1 cellular context compared by ENCODE assay signal in the genomic region with DNA sequence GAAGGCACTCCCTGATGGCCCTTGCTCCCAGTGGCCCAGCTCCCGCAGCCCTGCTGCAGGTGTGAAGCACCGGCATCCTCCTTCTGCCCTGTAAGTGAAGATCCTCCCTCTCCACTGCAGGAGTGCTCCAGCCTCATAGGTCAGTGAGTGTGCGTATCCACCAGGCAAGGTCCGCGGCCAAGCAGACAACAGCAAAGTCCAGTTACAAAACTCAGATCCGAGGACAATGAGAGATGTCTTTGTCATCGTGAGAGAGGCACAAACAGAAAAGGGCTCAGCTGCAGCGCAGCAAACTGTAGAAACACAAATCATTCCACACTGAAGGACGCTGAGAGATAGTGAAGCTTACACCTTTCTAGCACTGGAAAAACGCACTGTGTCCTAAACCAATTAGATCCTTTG.
A peak's percentile ranks its signal among the peaks of the same experiment; 100 is the strongest.
TF ChIP-seq lines count a peak whose summit lies in the region.

No MANE protein-coding gene starts in this region.

TF ChIP-seq in HepG2, 621 proteins besides CTCF, POLR2A, EP300 and RAD21 (continued from another document and continues in another):
- TF ChIP-seq, protein P1, sequence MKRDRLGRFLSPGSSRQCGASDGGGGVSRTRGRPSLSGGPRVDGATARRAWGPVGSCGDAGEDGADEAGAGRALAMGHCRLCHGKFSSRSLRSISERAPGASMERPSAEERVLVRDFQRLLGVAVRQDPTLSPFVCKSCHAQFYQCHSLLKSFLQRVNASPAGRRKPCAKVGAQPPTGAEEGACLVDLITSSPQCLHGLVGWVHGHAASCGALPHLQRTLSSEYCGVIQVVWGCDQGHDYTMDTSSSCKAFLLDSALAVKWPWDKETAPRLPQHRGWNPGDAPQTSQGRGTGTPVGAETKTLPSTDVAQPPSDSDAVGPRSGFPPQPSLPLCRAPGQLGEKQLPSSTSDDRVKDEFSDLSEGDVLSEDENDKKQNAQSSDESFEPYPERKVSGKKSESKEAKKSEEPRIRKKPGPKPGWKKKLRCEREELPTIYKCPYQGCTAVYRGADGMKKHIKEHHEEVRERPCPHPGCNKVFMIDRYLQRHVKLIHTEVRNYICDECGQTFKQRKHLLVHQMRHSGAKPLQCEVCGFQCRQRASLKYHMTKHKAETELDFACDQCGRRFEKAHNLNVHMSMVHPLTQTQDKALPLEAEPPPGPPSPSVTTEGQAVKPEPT (CRISPR knock-in tag; IDR thresholded peaks at IDR 0.05; ENCODE audit: low read depth), result no peak
- TF ChIP-seq ZNF83 (CRISPR knock-in tag; IDR thresholded peaks at IDR 0.05; ENCODE audit: borderline replicate concordance) (no peak), ZNF3 (CRISPR knock-in tag; IDR thresholded peaks at IDR 0.05) (no peak), SP1 (IDR thresholded peaks at IDR 0.05) (no peak), SP1 (CRISPR knock-in tag; IDR thresholded peaks at IDR 0.05) (no peak), SOX6 (IDR thresholded peaks at IDR 0.05) (no peak), SOX6 (CRISPR knock-in tag; IDR thresholded peaks at IDR 0.05) (peak; percentile 95), PHF8 (CRISPR knock-in tag; IDR thresholded peaks at IDR 0.05) (no peak), ZSCAN25 (CRISPR knock-in tag; IDR thresholded peaks at IDR 0.05) (peak; percentile 85), REPIN1 (CRISPR knock-in tag; IDR thresholded peaks at IDR 0.05; ENCODE audit: borderline replicate concordance, low read depth) (no peak), CBFB (CRISPR knock-in tag; IDR thresholded peaks at IDR 0.05) (no peak), ZNF264 (CRISPR knock-in tag; IDR thresholded peaks at IDR 0.05) (peak; percentile 99), RFX3 (CRISPR knock-in tag; IDR thresholded peaks at IDR 0.05) (no peak), RFXAP (CRISPR knock-in tag; IDR thresholded peaks at IDR 0.05; ENCODE audit: borderline replicate concordance) (no peak), ZNF543 (CRISPR knock-in tag; IDR thresholded peaks at IDR 0.05) (no peak), SNAI1 (CRISPR knock-in tag; IDR thresholded peaks at IDR 0.05; ENCODE audit: borderline replicate concordance) (no peak), STAG1 (CRISPR knock-in tag; IDR thresholded peaks at IDR 0.05) (no peak; the same call in 1 of the 2 replicates), ZNF660 (CRISPR knock-in tag; IDR thresholded peaks at IDR 0.05; ENCODE audit: borderline replicate concordance, low read depth) (no peak), ZFP62 (CRISPR knock-in tag; IDR thresholded peaks at IDR 0.05) (no peak)
- TF ChIP-seq, protein P2, sequence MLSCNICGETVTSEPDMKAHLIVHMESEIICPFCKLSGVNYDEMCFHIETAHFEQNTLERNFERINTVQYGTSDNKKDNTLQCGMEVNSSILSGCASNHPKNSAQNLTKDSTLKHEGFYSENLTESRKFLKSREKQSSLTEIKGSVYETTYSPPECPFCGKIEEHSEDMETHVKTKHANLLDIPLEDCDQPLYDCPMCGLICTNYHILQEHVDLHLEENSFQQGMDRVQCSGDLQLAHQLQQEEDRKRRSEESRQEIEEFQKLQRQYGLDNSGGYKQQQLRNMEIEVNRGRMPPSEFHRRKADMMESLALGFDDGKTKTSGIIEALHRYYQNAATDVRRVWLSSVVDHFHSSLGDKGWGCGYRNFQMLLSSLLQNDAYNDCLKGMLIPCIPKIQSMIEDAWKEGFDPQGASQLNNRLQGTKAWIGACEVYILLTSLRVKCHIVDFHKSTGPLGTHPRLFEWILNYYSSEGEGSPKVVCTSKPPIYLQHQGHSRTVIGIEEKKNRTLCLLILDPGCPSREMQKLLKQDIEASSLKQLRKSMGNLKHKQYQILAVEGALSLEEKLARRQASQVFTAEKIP (CRISPR knock-in tag; IDR thresholded peaks at IDR 0.05; ENCODE audit: borderline replicate concordance), result no peak
- TF ChIP-seq, protein P3, sequence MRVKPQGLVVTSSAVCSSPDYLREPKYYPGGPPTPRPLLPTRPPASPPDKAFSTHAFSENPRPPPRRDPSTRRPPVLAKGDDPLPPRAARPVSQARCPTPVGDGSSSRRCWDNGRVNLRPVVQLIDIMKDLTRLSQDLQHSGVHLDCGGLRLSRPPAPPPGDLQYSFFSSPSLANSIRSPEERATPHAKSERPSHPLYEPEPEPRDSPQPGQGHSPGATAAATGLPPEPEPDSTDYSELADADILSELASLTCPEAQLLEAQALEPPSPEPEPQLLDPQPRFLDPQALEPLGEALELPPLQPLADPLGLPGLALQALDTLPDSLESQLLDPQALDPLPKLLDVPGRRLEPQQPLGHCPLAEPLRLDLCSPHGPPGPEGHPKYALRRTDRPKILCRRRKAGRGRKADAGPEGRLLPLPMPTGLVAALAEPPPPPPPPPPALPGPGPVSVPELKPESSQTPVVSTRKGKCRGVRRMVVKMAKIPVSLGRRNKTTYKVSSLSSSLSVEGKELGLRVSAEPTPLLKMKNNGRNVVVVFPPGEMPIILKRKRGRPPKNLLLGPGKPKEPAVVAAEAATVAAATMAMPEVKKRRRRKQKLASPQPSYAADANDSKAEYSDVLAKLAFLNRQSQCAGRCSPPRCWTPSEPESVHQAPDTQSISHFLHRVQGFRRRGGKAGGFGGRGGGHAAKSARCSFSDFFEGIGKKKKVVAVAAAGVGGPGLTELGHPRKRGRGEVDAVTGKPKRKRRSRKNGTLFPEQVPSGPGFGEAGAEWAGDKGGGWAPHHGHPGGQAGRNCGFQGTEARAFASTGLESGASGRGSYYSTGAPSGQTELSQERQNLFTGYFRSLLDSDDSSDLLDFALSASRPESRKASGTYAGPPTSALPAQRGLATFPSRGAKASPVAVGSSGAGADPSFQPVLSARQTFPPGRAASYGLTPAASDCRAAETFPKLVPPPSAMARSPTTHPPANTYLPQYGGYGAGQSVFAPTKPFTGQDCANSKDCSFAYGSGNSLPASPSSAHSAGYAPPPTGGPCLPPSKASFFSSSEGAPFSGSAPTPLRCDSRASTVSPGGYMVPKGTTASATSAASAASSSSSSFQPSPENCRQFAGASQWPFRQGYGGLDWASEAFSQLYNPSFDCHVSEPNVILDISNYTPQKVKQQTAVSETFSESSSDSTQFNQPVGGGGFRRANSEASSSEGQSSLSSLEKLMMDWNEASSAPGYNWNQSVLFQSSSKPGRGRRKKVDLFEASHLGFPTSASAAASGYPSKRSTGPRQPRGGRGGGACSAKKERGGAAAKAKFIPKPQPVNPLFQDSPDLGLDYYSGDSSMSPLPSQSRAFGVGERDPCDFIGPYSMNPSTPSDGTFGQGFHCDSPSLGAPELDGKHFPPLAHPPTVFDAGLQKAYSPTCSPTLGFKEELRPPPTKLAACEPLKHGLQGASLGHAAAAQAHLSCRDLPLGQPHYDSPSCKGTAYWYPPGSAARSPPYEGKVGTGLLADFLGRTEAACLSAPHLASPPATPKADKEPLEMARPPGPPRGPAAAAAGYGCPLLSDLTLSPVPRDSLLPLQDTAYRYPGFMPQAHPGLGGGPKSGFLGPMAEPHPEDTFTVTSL (CRISPR knock-in tag; IDR thresholded peaks at IDR 0.05; ENCODE audit: borderline replicate concordance), result no peak; the same call in 1 of the 2 replicates
- TF ChIP-seq, protein P4, sequence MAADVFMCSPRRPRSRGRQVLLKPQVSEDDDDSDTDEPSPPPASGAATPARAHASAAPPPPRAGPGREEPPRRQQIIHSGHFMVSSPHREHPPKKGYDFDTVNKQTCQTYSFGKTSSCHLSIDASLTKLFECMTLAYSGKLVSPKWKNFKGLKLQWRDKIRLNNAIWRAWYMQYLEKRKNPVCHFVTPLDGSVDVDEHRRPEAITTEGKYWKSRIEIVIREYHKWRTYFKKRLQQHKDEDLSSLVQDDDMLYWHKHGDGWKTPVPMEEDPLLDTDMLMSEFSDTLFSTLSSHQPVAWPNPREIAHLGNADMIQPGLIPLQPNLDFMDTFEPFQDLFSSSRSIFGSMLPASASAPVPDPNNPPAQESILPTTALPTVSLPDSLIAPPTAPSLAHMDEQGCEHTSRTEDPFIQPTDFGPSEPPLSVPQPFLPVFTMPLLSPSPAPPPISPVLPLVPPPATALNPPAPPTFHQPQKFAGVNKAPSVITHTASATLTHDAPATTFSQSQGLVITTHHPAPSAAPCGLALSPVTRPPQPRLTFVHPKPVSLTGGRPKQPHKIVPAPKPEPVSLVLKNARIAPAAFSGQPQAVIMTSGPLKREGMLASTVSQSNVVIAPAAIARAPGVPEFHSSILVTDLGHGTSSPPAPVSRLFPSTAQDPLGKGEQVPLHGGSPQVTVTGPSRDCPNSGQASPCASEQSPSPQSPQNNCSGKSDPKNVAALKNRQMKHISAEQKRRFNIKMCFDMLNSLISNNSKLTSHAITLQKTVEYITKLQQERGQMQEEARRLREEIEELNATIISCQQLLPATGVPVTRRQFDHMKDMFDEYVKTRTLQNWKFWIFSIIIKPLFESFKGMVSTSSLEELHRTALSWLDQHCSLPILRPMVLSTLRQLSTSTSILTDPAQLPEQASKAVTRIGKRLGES (CRISPR knock-in tag; IDR thresholded peaks at IDR 0.05; ENCODE audit: borderline replicate concordance), result no peak
- TF ChIP-seq, protein P5, sequence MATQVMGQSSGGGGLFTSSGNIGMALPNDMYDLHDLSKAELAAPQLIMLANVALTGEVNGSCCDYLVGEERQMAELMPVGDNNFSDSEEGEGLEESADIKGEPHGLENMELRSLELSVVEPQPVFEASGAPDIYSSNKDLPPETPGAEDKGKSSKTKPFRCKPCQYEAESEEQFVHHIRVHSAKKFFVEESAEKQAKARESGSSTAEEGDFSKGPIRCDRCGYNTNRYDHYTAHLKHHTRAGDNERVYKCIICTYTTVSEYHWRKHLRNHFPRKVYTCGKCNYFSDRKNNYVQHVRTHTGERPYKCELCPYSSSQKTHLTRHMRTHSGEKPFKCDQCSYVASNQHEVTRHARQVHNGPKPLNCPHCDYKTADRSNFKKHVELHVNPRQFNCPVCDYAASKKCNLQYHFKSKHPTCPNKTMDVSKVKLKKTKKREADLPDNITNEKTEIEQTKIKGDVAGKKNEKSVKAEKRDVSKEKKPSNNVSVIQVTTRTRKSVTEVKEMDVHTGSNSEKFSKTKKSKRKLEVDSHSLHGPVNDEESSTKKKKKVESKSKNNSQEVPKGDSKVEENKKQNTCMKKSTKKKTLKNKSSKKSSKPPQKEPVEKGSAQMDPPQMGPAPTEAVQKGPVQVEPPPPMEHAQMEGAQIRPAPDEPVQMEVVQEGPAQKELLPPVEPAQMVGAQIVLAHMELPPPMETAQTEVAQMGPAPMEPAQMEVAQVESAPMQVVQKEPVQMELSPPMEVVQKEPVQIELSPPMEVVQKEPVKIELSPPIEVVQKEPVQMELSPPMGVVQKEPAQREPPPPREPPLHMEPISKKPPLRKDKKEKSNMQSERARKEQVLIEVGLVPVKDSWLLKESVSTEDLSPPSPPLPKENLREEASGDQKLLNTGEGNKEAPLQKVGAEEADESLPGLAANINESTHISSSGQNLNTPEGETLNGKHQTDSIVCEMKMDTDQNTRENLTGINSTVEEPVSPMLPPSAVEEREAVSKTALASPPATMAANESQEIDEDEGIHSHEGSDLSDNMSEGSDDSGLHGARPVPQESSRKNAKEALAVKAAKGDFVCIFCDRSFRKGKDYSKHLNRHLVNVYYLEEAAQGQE (IDR thresholded peaks at IDR 0.05; ENCODE audit: borderline replicate concordance in 1 of 2, low read depth in 1 of 2, low read length in 2 of 2), result no peak
- TF ChIP-seq, protein P6, sequence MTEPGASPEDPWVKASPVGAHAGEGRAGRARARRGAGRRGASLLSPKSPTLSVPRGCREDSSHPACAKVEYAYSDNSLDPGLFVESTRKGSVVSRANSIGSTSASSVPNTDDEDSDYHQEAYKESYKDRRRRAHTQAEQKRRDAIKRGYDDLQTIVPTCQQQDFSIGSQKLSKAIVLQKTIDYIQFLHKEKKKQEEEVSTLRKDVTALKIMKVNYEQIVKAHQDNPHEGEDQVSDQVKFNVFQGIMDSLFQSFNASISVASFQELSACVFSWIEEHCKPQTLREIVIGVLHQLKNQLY (CRISPR knock-in tag; IDR thresholded peaks at IDR 0.05), result no peak
- TF ChIP-seq, protein P7, sequence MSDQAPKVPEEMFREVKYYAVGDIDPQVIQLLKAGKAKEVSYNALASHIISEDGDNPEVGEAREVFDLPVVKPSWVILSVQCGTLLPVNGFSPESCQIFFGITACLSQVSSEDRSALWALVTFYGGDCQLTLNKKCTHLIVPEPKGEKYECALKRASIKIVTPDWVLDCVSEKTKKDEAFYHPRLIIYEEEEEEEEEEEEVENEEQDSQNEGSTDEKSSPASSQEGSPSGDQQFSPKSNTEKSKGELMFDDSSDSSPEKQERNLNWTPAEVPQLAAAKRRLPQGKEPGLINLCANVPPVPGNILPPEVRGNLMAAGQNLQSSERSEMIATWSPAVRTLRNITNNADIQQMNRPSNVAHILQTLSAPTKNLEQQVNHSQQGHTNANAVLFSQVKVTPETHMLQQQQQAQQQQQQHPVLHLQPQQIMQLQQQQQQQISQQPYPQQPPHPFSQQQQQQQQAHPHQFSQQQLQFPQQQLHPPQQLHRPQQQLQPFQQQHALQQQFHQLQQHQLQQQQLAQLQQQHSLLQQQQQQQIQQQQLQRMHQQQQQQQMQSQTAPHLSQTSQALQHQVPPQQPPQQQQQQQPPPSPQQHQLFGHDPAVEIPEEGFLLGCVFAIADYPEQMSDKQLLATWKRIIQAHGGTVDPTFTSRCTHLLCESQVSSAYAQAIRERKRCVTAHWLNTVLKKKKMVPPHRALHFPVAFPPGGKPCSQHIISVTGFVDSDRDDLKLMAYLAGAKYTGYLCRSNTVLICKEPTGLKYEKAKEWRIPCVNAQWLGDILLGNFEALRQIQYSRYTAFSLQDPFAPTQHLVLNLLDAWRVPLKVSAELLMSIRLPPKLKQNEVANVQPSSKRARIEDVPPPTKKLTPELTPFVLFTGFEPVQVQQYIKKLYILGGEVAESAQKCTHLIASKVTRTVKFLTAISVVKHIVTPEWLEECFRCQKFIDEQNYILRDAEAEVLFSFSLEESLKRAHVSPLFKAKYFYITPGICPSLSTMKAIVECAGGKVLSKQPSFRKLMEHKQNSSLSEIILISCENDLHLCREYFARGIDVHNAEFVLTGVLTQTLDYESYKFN (CRISPR knock-in tag; conservative IDR thresholded peaks at IDR 0.05), result 0 out of 2 replicates have a peak, but pooled peaks have one; percentile 42
- TF ChIP-seq, protein P8, sequence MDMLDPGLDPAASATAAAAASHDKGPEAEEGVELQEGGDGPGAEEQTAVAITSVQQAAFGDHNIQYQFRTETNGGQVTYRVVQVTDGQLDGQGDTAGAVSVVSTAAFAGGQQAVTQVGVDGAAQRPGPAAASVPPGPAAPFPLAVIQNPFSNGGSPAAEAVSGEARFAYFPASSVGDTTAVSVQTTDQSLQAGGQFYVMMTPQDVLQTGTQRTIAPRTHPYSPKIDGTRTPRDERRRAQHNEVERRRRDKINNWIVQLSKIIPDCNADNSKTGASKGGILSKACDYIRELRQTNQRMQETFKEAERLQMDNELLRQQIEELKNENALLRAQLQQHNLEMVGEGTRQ (IDR thresholded peaks at IDR 0.05; ENCODE audit: low read depth, low read length), result no peak
- TF ChIP-seq, protein P8 (CRISPR knock-in tag; IDR thresholded peaks at IDR 0.05; ENCODE audit: borderline replicate concordance), result no peak
- TF ChIP-seq, protein P9, sequence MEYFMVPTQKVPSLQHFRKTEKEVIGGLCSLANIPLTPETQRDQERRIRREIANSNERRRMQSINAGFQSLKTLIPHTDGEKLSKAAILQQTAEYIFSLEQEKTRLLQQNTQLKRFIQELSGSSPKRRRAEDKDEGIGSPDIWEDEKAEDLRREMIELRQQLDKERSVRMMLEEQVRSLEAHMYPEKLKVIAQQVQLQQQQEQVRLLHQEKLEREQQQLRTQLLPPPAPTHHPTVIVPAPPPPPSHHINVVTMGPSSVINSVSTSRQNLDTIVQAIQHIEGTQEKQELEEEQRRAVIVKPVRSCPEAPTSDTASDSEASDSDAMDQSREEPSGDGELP (IDR thresholded peaks at IDR 0.05; ENCODE audit: borderline replicate concordance, low read depth), result peak; percentile 61; the same call in 1 of the 2 replicates
- TF ChIP-seq, protein P10, sequence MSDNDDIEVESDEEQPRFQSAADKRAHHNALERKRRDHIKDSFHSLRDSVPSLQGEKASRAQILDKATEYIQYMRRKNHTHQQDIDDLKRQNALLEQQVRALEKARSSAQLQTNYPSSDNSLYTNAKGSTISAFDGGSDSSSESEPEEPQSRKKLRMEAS (IDR thresholded peaks at IDR 0.05), result peak; percentile 57
